Comparison of ENCODE assay signal across 8 cellular contexts in genomic region chr3:128969993-128970740, GRCh38. TPM values are rescaled to one million over a fixed set of nuclear protein-coding genes. Genes with fewer than 3 reads are reported as not detected.
DNase-seq lines count a peak whose midpoint lies in the region; ATAC-seq and TF ChIP-seq lines count a peak whose summit lies in the region.

No MANE protein-coding gene starts in this region.

- H3K36me3 ChIP-seq in lower lobe of right lung = no peaks in the 10 kb centered on the region

- peak; percentile 51 to 56 for ATAC-seq in activated CD4-positive, CD25-positive, alpha-beta regulatory T cell treated with anti-CD3 and anti-CD28 coated beads, Interleukin-2, amount 50 U/mL, for 24 hours
- ATAC-seq in lower lobe of right lung (peak; percentile 72 to 75), HG02840 (IDR thresholded peaks at IDR 0.05; ENCODE audit: low FRiP score, unreplicated experiment) (no peak)

- H3K27me3 ChIP-seq in lower lobe of right lung (ENCODE audit: low read depth) = no peaks in the 10 kb centered on the region

- TF ChIP-seq CTCF in lower lobe of right lung (IDR thresholded peaks at IDR 0.05) = peak; percentile 91

- H3K9me3 ChIP-seq in lower lobe of right lung = no peaks in the 10 kb centered on the region

- no peak overlapping the region for H3K27ac ChIP-seq in lower lobe of right lung

- peaks cover 18% of the 10 kb centered on the region for H3K4me1 ChIP-seq in lower lobe of right lung

- intact Hi-C loops in lower lobe of right lung (cut with DNase I) = loop anchor here (10.0 kb wide), 1 partner anchor 75 kb away; no protein-coding TSS in a partner anchor

- no peak overlapping the region for H3K4me3 ChIP-seq in lower lobe of right lung

- peak; percentile 9 to 45 for DNase-seq in NCI-H524 (lab: John Stamatoyannopoulos, UW)
- no peak for DNase-seq in NCI-H524 treated with DMSO at 0.1 percent for 48 hours (lab: John Stamatoyannopoulos, UW)
- DNase-seq in NCI-H2196 (lab: John Stamatoyannopoulos, UW; ENCODE audit: unreplicated experiment) = peak; percentile 75
- peak; percentile 57 for DNase-seq in cerebellum (ENCODE audit: low spot score)
- DNase-seq in lower lobe of right lung = peak; percentile 55
- DNase-seq in stimulated activated CD8-positive, alpha-beta memory T cell treated with anti-CD3 and anti-CD28 coated beads, Interleukin-4, amount 100 ng/mL, for 24 hours (ENCODE audit: low read depth) = peak; percentile 41

RNA-seq across cellular contexts. Expression of gene CFAP92, which starts 23.7 kb away (rescaled TPM):
- total RNA-seq in cerebellum (2.5 TPM), lower lobe of right lung (2.0 TPM)

RNA-seq across cellular contexts. Expression of gene EFCC1, which starts 30.9 kb away (rescaled TPM):
- total RNA-seq in cerebellum = 1.6 TPM
- 12.1 TPM for total RNA-seq in lower lobe of right lung
